Comparison of ENCODE assay signal across 9 cellular contexts in the genomic region with DNA sequence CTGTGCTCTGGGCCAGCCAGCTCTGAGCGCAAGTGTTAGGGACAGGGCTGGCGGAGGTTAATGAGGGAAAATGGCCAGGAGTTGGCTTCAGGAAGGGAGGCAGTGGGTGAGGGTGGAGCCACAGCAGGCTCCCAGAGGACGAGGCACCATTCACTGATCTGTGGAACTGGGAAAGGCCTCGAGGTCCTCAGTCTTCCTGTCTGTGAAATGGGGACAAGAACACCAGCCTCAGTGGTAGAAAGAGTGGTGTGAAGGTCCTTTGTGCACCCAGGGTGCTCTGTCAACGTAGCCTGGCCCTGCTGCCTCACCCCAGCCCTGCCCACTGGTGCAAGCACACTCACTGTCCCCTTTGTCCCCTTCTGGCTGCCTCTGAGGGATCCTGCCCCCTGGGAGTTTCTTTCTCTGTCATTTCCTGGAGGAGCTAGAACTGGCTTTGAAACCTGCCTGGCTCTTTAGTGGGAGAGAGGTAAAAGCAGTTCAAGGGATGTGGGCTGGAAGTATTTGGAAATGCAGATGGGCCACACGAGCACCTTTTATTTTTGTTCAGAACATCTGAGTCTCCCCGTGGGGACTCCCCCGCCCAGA. TPM values are rescaled to one million over a fixed set of nuclear protein-coding genes. Genes with fewer than 3 reads are reported as not detected.
DNase-seq lines count a peak whose midpoint lies in the region; ATAC-seq, FAIRE-seq and TF ChIP-seq lines count a peak whose summit lies in the region.
"Had no signal": no experiment of that assay in that cellular context is flagged by ENCODE, and none has a peak within 500 bp of the region (broad histone marks: within the 10 kb centered on the region; RNA-seq: fewer than 3 reads in every experiment).

No MANE protein-coding gene starts in this region.

- H3K9me3 Mint-ChIP-seq in activated naive CD8-positive, alpha-beta T cell (ENCODE audit: low read depth) = no peaks in the 10 kb centered on the region
- no peaks in the 10 kb centered on the region for H3K9me3 Mint-ChIP-seq in neural crest cell

- no peak for TF ChIP-seq POLR2A in GM12892 (IDR thresholded peaks at IDR 0.05; ENCODE audit: low read depth, low read length)

- peaks cover 23% of the 10 kb centered on the region for H3K4me1 Mint-ChIP-seq in activated naive CD8-positive, alpha-beta T cell (ENCODE audit: low read depth)
- peaks cover 27% of the 10 kb centered on the region for H3K4me1 Mint-ChIP-seq in neural crest cell

- peaks cover 1% of the 10 kb centered on the region for H3K27me3 Mint-ChIP-seq in activated naive CD8-positive, alpha-beta T cell
- H3K27me3 Mint-ChIP-seq in neural crest cell (ENCODE audit: low read depth) = peaks cover 19% of the 10 kb centered on the region

- DNase-seq in GM12892 (ENCODE audit: insufficient read length) = no peak
- DNase-seq in neural crest cell (ENCODE audit: low read depth, low spot score) = no peak
- no peak for DNase-seq in NCI-H748 (lab: John Stamatoyannopoulos, UW; ENCODE audit: unreplicated experiment)
- no peak for DNase-seq in activated CD4-positive, CD25-positive, alpha-beta regulatory T cell treated with anti-CD3 and anti-CD28 coated beads, Interleukin-2, amount 50 U/mL, for 72 hours
- no peak for DNase-seq in NCI-H1436 (lab: John Stamatoyannopoulos, UW)

- peak; percentile 88 for FAIRE-seq in GM12892 (lab: Jason Lieb, UNC)

- H3K27ac Mint-ChIP-seq in activated naive CD8-positive, alpha-beta T cell = peak overlapping the region; percentile 80
- no peak overlapping the region for H3K27ac Mint-ChIP-seq in neural crest cell (ENCODE audit: unreplicated experiment)

- TF ChIP-seq CTCF in neural crest cell (conservative IDR thresholded peaks at IDR 0.05) = no peak

- H3K36me3 Mint-ChIP-seq in activated naive CD8-positive, alpha-beta T cell = no peaks in the 10 kb centered on the region
- H3K36me3 Mint-ChIP-seq in neural crest cell (ENCODE audit: low read depth) = no peaks in the 10 kb centered on the region

- ATAC-seq in HG02588 (IDR thresholded peaks at IDR 0.05; ENCODE audit: unreplicated experiment) (peak; percentile 6), HG03175 (IDR thresholded peaks at IDR 0.05; ENCODE audit: unreplicated experiment) (no peak)

- peak overlapping the region; percentile 66 for H3K4me3 Mint-ChIP-seq in activated naive CD8-positive, alpha-beta T cell
- H3K4me3 Mint-ChIP-seq in neural crest cell = peak overlapping the region; percentile 20

RNA-seq across cellular contexts. Expression of gene SYNDIG1L, which starts 25.0 kb away (rescaled TPM):
- polyA plus RNA-seq in GM12892 (2012; ENCODE audit: missing spikeins) = not detected
- not detected in 2 replicates for total RNA-seq in neural crest cell

RNA-seq across cellular contexts. Expression of gene VRTN, which starts 52.7 kb away (rescaled TPM):
- polyA plus RNA-seq in GM12892 (2012; ENCODE audit: missing spikeins) = not detected
- not detected in 2 replicates for total RNA-seq in neural crest cell
- polyA plus RNA-seq: adrenal gland had no signal
